Comparison of ENCODE assay signal across 1 cellular context in the genomic region with DNA sequence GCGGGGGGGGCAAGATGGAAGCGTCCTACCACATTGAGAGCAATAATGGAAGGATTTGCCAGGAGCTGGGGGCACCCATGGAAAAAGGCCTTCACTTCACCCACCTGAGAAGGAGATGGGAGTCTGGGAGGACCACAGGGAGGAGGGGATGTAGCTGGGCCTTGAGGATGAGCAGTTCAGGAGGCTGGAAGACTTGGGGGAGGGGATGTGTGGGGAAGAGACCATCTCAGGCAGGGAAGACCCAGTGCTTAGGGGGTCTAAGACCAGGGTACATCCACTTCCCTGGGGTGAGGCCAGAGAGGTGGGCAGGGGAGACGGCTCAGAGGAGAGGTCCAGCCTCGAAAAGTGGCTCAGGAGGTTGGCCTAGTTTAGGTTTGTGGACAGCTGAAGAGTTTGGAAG.
TF ChIP-seq lines count a peak whose summit lies in the region.

No MANE protein-coding gene starts in this region.

TF ChIP-seq in WTC11, 78 proteins besides CTCF, POLR2A, EP300 and RAD21 (continued from another document):
- TF ChIP-seq, protein P1, sequence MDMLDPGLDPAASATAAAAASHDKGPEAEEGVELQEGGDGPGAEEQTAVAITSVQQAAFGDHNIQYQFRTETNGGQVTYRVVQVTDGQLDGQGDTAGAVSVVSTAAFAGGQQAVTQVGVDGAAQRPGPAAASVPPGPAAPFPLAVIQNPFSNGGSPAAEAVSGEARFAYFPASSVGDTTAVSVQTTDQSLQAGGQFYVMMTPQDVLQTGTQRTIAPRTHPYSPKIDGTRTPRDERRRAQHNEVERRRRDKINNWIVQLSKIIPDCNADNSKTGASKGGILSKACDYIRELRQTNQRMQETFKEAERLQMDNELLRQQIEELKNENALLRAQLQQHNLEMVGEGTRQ (CRISPR knock-in tag; IDR thresholded peaks at IDR 0.05), result no peak
- TF ChIP-seq, protein P2, sequence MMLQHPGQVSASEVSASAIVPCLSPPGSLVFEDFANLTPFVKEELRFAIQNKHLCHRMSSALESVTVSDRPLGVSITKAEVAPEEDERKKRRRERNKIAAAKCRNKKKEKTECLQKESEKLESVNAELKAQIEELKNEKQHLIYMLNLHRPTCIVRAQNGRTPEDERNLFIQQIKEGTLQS (CRISPR knock-in tag; conservative IDR thresholded peaks at IDR 0.05), result no peak
- TF ChIP-seq, protein P3, sequence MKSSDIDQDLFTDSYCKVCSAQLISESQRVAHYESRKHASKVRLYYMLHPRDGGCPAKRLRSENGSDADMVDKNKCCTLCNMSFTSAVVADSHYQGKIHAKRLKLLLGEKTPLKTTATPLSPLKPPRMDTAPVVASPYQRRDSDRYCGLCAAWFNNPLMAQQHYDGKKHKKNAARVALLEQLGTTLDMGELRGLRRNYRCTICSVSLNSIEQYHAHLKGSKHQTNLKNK (CRISPR knock-in tag; IDR thresholded peaks at IDR 0.05), result no peak
- TF ChIP-seq, protein P4, sequence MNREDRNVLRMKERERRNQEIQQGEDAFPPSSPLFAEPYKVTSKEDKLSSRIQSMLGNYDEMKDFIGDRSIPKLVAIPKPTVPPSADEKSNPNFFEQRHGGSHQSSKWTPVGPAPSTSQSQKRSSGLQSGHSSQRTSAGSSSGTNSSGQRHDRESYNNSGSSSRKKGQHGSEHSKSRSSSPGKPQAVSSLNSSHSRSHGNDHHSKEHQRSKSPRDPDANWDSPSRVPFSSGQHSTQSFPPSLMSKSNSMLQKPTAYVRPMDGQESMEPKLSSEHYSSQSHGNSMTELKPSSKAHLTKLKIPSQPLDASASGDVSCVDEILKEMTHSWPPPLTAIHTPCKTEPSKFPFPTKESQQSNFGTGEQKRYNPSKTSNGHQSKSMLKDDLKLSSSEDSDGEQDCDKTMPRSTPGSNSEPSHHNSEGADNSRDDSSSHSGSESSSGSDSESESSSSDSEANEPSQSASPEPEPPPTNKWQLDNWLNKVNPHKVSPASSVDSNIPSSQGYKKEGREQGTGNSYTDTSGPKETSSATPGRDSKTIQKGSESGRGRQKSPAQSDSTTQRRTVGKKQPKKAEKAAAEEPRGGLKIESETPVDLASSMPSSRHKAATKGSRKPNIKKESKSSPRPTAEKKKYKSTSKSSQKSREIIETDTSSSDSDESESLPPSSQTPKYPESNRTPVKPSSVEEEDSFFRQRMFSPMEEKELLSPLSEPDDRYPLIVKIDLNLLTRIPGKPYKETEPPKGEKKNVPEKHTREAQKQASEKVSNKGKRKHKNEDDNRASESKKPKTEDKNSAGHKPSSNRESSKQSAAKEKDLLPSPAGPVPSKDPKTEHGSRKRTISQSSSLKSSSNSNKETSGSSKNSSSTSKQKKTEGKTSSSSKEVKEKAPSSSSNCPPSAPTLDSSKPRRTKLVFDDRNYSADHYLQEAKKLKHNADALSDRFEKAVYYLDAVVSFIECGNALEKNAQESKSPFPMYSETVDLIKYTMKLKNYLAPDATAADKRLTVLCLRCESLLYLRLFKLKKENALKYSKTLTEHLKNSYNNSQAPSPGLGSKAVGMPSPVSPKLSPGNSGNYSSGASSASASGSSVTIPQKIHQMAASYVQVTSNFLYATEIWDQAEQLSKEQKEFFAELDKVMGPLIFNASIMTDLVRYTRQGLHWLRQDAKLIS (CRISPR knock-in tag; IDR thresholded peaks at IDR 0.05; ENCODE audit: borderline replicate concordance), result no peak
- TF ChIP-seq, protein P5, sequence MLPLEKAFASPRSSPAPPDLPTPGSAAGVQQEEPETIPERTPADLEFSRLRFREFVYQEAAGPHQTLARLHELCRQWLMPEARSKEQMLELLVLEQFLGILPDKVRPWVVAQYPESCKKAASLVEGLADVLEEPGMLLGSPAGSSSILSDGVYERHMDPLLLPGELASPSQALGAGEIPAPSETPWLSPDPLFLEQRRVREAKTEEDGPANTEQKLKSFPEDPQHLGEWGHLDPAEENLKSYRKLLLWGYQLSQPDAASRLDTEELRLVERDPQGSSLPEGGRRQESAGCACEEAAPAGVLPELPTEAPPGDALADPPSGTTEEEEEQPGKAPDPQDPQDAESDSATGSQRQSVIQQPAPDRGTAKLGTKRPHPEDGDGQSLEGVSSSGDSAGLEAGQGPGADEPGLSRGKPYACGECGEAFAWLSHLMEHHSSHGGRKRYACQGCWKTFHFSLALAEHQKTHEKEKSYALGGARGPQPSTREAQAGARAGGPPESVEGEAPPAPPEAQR (CRISPR knock-in tag; IDR thresholded peaks at IDR 0.05), result no peak
